In the genomic region with DNA sequence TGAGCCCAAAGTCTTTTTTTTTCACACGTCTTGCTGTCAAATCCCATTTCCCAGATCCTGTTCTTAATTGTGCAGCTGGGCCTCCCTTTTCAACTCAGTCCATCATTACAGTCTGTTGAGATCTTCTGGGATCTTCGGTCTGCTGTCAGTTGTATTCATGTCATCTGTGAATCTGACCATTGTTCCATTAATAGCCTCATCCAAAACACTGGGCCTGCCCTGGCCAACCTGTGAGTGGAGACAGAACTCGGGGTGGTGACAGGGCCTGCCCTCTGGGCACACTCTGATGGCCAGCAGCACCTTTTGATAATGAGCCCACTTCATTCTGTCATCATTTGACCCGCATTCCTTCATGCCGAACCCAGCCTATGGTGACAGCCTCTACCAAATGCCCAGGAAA, we compare ENCODE assay signal across 29 cellular contexts. TPM values are rescaled to one million over a fixed set of nuclear protein-coding genes. Genes with fewer than 3 reads are reported as not detected.
DNase-seq lines count a peak whose midpoint lies in the region; ATAC-seq and TF ChIP-seq lines count a peak whose summit lies in the region.
"Had no signal": no experiment of that assay in that cellular context is flagged by ENCODE, and none has a peak within 500 bp of the region (broad histone marks: within the 10 kb centered on the region; RNA-seq: fewer than 3 reads in every experiment).

No MANE protein-coding gene starts in this region.

- H2BK5ac ChIP-seq in neuronal stem cell (ENCODE audit: low read length) = peak overlapping the region; percentile 22

- no peak overlapping the region for H3K4ac ChIP-seq in neuronal stem cell (ENCODE audit: low read length)

- H2BK12ac ChIP-seq in neuronal stem cell (ENCODE audit: low read length) = peak overlapping the region; percentile 77

- peak overlapping the region; percentile 19 for H2BK15ac ChIP-seq in neuronal stem cell (ENCODE audit: low read length)

- H3K27me3 ChIP-seq in CD4-positive, CD25-positive, alpha-beta regulatory T cell (ENCODE audit: control insufficient read depth, insufficient read depth, low read length) = no peaks in the 10 kb centered on the region
- H3K27me3 ChIP-seq in right cardiac atrium (ENCODE audit: control insufficient read depth, insufficient read depth) (no peaks in the 10 kb centered on the region), neuronal stem cell (ENCODE audit: control insufficient read depth in 3 of 3, insufficient read depth in 3 of 3, low read depth in 1 of 3, low read length in 3 of 3) (no peaks in the 10 kb centered on the region)
- H3K27me3 ChIP-seq: SJSA1, tibial nerve had no signal

- no peak overlapping the region for H2AFZ ChIP-seq in neuronal stem cell (ENCODE audit: low read length)

- H2BK120ac ChIP-seq in neuronal stem cell (ENCODE audit: low read depth, low read length) = no peak overlapping the region

- no peak overlapping the region for H3K14ac ChIP-seq in neuronal stem cell (ENCODE audit: low read length)

- H3K23ac ChIP-seq in neuronal stem cell (ENCODE audit: low read depth, low read length, poor library complexity) = no peak overlapping the region

- intact Hi-C loops in right cardiac atrium (cut with DNase I) (loop anchor here in 1 of 4 donors (10.0 kb wide), 1 partner anchor 55 kb away; the partner anchor contains the start of gene ANKRD39), posterior cingulate gyrus (cut with DNase I) (loop anchor here (5.0 kb wide), 1 partner anchor 37 kb away; the partner anchor contains the start of gene SEMA4C)

- no peaks in the 10 kb centered on the region for H3K9me3 ChIP-seq in CD4-positive, CD25-positive, alpha-beta regulatory T cell (ENCODE audit: control insufficient read depth in 2 of 2, low read length in 2 of 2)
- H3K9me3 ChIP-seq in right cardiac atrium (ENCODE audit: control insufficient read depth, low read length) (no peaks in the 10 kb centered on the region), neuronal stem cell (replicated peaks in 1 of 2; ENCODE audit: control insufficient read depth in 2 of 2, insufficient read depth in 1 of 2, low read depth in 1 of 2, low read length in 2 of 2) (no peaks in the 10 kb centered on the region)
- H3K9me3 ChIP-seq: SJSA1, tibial nerve had no signal

- H2AK5ac ChIP-seq in neuronal stem cell (ENCODE audit: low read depth, low read length) = no peak overlapping the region

- no peak overlapping the region for H4K91ac ChIP-seq in neuronal stem cell (ENCODE audit: low read depth, low read length, poor library complexity)

- 45% methylated on average over 5 of the region's 5 CpGs for WGBS in right cardiac atrium
- no CpG with 5 or more reads among the region's 5 CpGs for WGBS in neuronal stem cell (ENCODE audit: extremely low coverage in 2 of 2, insufficient read length in 2 of 2, insufficient replicate concordance in 1 of 2), 2 donors

- no peaks in the 10 kb centered on the region for H3K36me3 ChIP-seq in CD4-positive, CD25-positive, alpha-beta regulatory T cell (ENCODE audit: control insufficient read depth, insufficient read depth, low read length)
- H3K36me3 ChIP-seq in neuronal stem cell (replicated peaks in 1 of 2; ENCODE audit: control insufficient read depth in 2 of 2, insufficient read depth in 2 of 2, low read length in 2 of 2) = no peaks in the 10 kb centered on the region
- H3K36me3 ChIP-seq: SJSA1, tibial nerve had no signal

- H3K79me1 ChIP-seq in neuronal stem cell (ENCODE audit: low read depth, low read length) = no peaks in the 10 kb centered on the region

- H3K4me2 ChIP-seq in neuronal stem cell (ENCODE audit: insufficient read depth, low read length, poor library complexity, severe bottlenecking) = no peak overlapping the region
- H3K4me2 ChIP-seq: smooth muscle cell had no signal

- peaks cover 29% of the 10 kb centered on the region for H3K4me1 ChIP-seq in CD4-positive, CD25-positive, alpha-beta regulatory T cell (ENCODE audit: control insufficient read depth, insufficient read depth, low read length, poor library complexity, severe bottlenecking)
- H3K4me1 ChIP-seq in right cardiac atrium (ENCODE audit: control insufficient read depth, insufficient read depth, low read length) = peaks cover 7% of the 10 kb centered on the region
- H3K4me1 ChIP-seq in neuronal stem cell (ENCODE audit: control insufficient read depth in 2 of 2, insufficient read depth in 1 of 2, low read depth in 1 of 2, low read length in 2 of 2) = peaks cover 20 to 21% of the 10 kb centered on the region in 2 donors
- H3K4me1 ChIP-seq: SJSA1 had no signal

- peak overlapping the region; percentile 6 to 90 (median 83) for H3K27ac Mint-ChIP-seq in CD4-positive, CD25-positive, alpha-beta regulatory T cell
- H3K27ac Mint-ChIP-seq in brain = peak overlapping the region; percentile 60 to 93 (median 87)
- H3K27ac Mint-ChIP-seq: activated B cell treated with CpG ODN at 0.5 μM for 24 hours; activated CD4-positive, alpha-beta memory T cell treated with anti-CD3 and anti-CD28 coated beads for 36 hours; activated naive CD4-positive, alpha-beta T cell treated with anti-CD3 and anti-CD28 coated beads, Interleukin-2, amount 50 U/mL, for 24 hours; activated T-helper 17 cell treated with anti-CD3 and anti-CD28 coated beads, Interleukin-2, amount 50 U/mL, for 72 hours had no signal

- H3K9me3 Mint-ChIP-seq in CD4-positive, CD25-positive, alpha-beta regulatory T cell = peaks cover 0 to 3% (median 0%) of the 10 kb centered on the region in 7 donors
- H3K9me3 Mint-ChIP-seq in brain = peaks cover 0 to 4% (median 0%) of the 10 kb centered on the region in 5 experiments
- H3K9me3 Mint-ChIP-seq: activated B cell treated with CpG ODN at 0.5 μM for 24 hours; activated CD4-positive, alpha-beta memory T cell treated with anti-CD3 and anti-CD28 coated beads for 36 hours; activated naive CD4-positive, alpha-beta T cell treated with anti-CD3 and anti-CD28 coated beads, Interleukin-2, amount 50 U/mL, for 24 hours; activated T-helper 17 cell treated with anti-CD3 and anti-CD28 coated beads, Interleukin-2, amount 50 U/mL, for 72 hours; stimulated activated naive CD8-positive, alpha-beta T cell treated with anti-CD3 and anti-CD28 coated beads, Interleukin-15, amount 100 ng/mL, for 72 hours had no signal

- no peak overlapping the region for H3K27ac ChIP-seq in CD4-positive, CD25-positive, alpha-beta regulatory T cell (ENCODE audit: insufficient read depth, low read length, poor library complexity, severe bottlenecking)
- H3K27ac ChIP-seq in right cardiac atrium (ENCODE audit: low read length) = no peak overlapping the region
- no peak overlapping the region for H3K27ac ChIP-seq in neuronal stem cell (replicated peaks; ENCODE audit: low read length)
- H3K27ac ChIP-seq: SJSA1 had no signal

- peak overlapping the region; percentile 1 for H3K18ac ChIP-seq in neuronal stem cell (ENCODE audit: low read length)

- no peak overlapping the region for H3K9ac ChIP-seq in neuronal stem cell (ENCODE audit: low read depth, low read length, poor library complexity)

- DNase-seq in CD4-positive, CD25-positive, alpha-beta regulatory T cell = no peak
- DNase-seq in right cardiac atrium = peak in 2 of 3 donors; percentile 44 to 46
- DNase-seq in neuronal stem cell (ENCODE audit: low spot score) = no peak
- DNase-seq in CD1c-positive myeloid dendritic cell (ENCODE audit: extremely low spot score) = no peak
- DNase-seq in cerebellar nuclear complex (lab: John Stamatoyannopoulos, UW) = no peak
- DNase-seq in posterior cingulate gyrus = no peak
- no peak for DNase-seq in NK-92 treated with Interleukin-12 subunit alpha and Interleukin-12 subunit beta, amount 100 ng/mL, for 24 hours (lab: John Stamatoyannopoulos, UW)
- DNase-seq: activated B cell treated with CpG ODN at 0.5 μM for 24 hours; activated CD4-positive, alpha-beta memory T cell treated with anti-CD3 and anti-CD28 coated beads for 36 hours; activated CD8-positive, alpha-beta memory T cell treated with anti-CD3 and anti-CD28 coated beads, Interleukin-2, amount 50 U/mL, for 48 hours; COR-L47; DMS79 treated with DMSO at 0.1 percent for 48 hours; glutamatergic neuron; kidney glomerular epithelial cell; mammary epithelial cell; NCI-H1417 treated with DMSO at 0.1 percent for 48 hours; NCI-H2081 treated with DMSO at 0.1 percent for 48 hours; NCI-H226; occipital lobe; stimulated activated CD4-positive, alpha-beta T cell treated with anti-CD3 and anti-CD28 coated beads, Interleukin-1b, Interleukin-23, amount 100 ng/mL, for 48 hours; stimulated activated CD8-positive, alpha-beta memory T cell treated with anti-CD3 and anti-CD28 coated beads, Interleukin-4, amount 100 ng/mL, for 48 hours; stimulated activated naive CD8-positive, alpha-beta T cell treated with anti-CD3 and anti-CD28 coated beads, Interleukin-15, amount 100 ng/mL, for 72 hours; T-helper 1 cell had no signal

- no peak for ATAC-seq in CD4-positive, CD25-positive, alpha-beta regulatory T cell (ENCODE audit: low read depth in 2 of 2)
- no peak for ATAC-seq in right cardiac atrium
- ATAC-seq: activated T-helper 17 cell treated with anti-CD3 and anti-CD28 coated beads, Interleukin-2, amount 50 U/mL, for 72 hours; stimulated activated naive CD8-positive, alpha-beta T cell treated with anti-CD3 and anti-CD28 coated beads, Interleukin-15, amount 100 ng/mL, for 72 hours had no signal

- no peak overlapping the region for H3K4me3 Mint-ChIP-seq in CD4-positive, CD25-positive, alpha-beta regulatory T cell
- peak overlapping the region in 2 of 5 experiments; percentile 15 to 29 for H3K4me3 Mint-ChIP-seq in brain
- H3K4me3 Mint-ChIP-seq: activated B cell treated with CpG ODN at 0.5 μM for 24 hours; activated CD4-positive, alpha-beta memory T cell treated with anti-CD3 and anti-CD28 coated beads for 36 hours; activated naive CD4-positive, alpha-beta T cell treated with anti-CD3 and anti-CD28 coated beads, Interleukin-2, amount 50 U/mL, for 24 hours; activated T-helper 17 cell treated with anti-CD3 and anti-CD28 coated beads, Interleukin-2, amount 50 U/mL, for 72 hours; stimulated activated naive CD8-positive, alpha-beta T cell treated with anti-CD3 and anti-CD28 coated beads, Interleukin-15, amount 100 ng/mL, for 72 hours had no signal

- H3K4me3 ChIP-seq in CD4-positive, CD25-positive, alpha-beta regulatory T cell (ENCODE audit: low read depth, low read length) = no peak overlapping the region
- H3K4me3 ChIP-seq in right cardiac atrium (ENCODE audit: low read length) (no peak overlapping the region), neuronal stem cell (ENCODE audit: low read length in 2 of 2) (no peak overlapping the region)
- H3K4me3 ChIP-seq: SJSA1, smooth muscle cell, tibial nerve had no signal

- TF ChIP-seq CTCF in brain (conservative IDR thresholded peaks at IDR 0.05) = no peak

- H4K8ac ChIP-seq in neuronal stem cell (ENCODE audit: low read depth, low read length) = no peak overlapping the region

- H3K27me3 Mint-ChIP-seq in CD4-positive, CD25-positive, alpha-beta regulatory T cell = peaks cover 5% of the 10 kb centered on the region
- no peaks in the 10 kb centered on the region for H3K27me3 Mint-ChIP-seq in brain
- H3K27me3 Mint-ChIP-seq: activated CD4-positive, alpha-beta memory T cell treated with anti-CD3 and anti-CD28 coated beads for 36 hours; activated naive CD4-positive, alpha-beta T cell treated with anti-CD3 and anti-CD28 coated beads, Interleukin-2, amount 50 U/mL, for 24 hours; activated T-helper 17 cell treated with anti-CD3 and anti-CD28 coated beads, Interleukin-2, amount 50 U/mL, for 72 hours; stimulated activated naive CD8-positive, alpha-beta T cell treated with anti-CD3 and anti-CD28 coated beads, Interleukin-15, amount 100 ng/mL, for 72 hours had no signal

- H3K36me3 Mint-ChIP-seq in CD4-positive, CD25-positive, alpha-beta regulatory T cell = no peaks in the 10 kb centered on the region
- no peaks in the 10 kb centered on the region for H3K36me3 Mint-ChIP-seq in brain
- H3K36me3 Mint-ChIP-seq: activated CD4-positive, alpha-beta memory T cell treated with anti-CD3 and anti-CD28 coated beads for 36 hours had no signal

- peaks cover 5 to 55% (median 34%) of the 10 kb centered on the region in 4 donors for H3K4me1 Mint-ChIP-seq in CD4-positive, CD25-positive, alpha-beta regulatory T cell
- peaks cover 60% of the 10 kb centered on the region for H3K4me1 Mint-ChIP-seq in brain

RNA-seq across cellular contexts. Expression of gene SEMA4C, which starts 39.8 kb away (rescaled TPM):
- total RNA-seq in CD4-positive, CD25-positive, alpha-beta regulatory T cell = 23.3 TPM
- polyA plus RNA-seq in CD4-positive, CD25-positive, alpha-beta regulatory T cell = 1 to 10 TPM; 1.3 to 3.1 (median 2.2) TPM
- polyA plus RNA-seq in brain (ENCODE audit: insufficient read depth, low read depth, low replicate concordance) = 32.9 TPM
- 10 to 100 TPM; 22.0 to 28.5 (median 24.5) TPM for total RNA-seq in right cardiac atrium
- 19.3 TPM for polyA plus RNA-seq in right cardiac atrium
- 40.1 TPM for polyA plus RNA-seq in neuronal stem cell (2013, experiment 1 of 2)
- 39.2 TPM for polyA plus RNA-seq in neuronal stem cell (2013, experiment 2 of 2)

RNA-seq across cellular contexts. Expression of gene ANKRD39, which starts 51.8 kb away (rescaled TPM):
- 31.9 TPM for total RNA-seq in CD4-positive, CD25-positive, alpha-beta regulatory T cell
- 10 to 100 TPM; 30.2 to 44.4 (median 37.6) TPM for polyA plus RNA-seq in CD4-positive, CD25-positive, alpha-beta regulatory T cell
- polyA plus RNA-seq in brain (ENCODE audit: insufficient read depth, low read depth, low replicate concordance) (20.7 TPM), right cardiac atrium (23.3 TPM)
- 10 to 100 TPM; 11.8 to 17.3 (median 14.1) TPM for total RNA-seq in right cardiac atrium
- 10.5 TPM for polyA plus RNA-seq in neuronal stem cell (2013, experiment 1 of 2)
- polyA plus RNA-seq in neuronal stem cell (2013, experiment 2 of 2) = 9.7 TPM

Comparison
In these comparisons a context has a peak if more than half of its experiments do, and no peak if none do; other contexts are left out.
1. DNase-seq: peak in right cardiac atrium (2 of 3); none in CD4-positive, CD25-positive, alpha-beta regulatory T cell (0 of 3), neuronal stem cell (single experiment), CD1c-positive myeloid dendritic cell (single experiment), cerebellar nuclear complex (0 of 2), posterior cingulate gyrus (0 of 10) and NK-92 treated with Interleukin-12 subunit alpha and Interleukin-12 subunit beta, amount 100 ng/mL, for 24 hours (single experiment).